ENCODE assay signal across 12 cellular contexts in the genomic region with DNA sequence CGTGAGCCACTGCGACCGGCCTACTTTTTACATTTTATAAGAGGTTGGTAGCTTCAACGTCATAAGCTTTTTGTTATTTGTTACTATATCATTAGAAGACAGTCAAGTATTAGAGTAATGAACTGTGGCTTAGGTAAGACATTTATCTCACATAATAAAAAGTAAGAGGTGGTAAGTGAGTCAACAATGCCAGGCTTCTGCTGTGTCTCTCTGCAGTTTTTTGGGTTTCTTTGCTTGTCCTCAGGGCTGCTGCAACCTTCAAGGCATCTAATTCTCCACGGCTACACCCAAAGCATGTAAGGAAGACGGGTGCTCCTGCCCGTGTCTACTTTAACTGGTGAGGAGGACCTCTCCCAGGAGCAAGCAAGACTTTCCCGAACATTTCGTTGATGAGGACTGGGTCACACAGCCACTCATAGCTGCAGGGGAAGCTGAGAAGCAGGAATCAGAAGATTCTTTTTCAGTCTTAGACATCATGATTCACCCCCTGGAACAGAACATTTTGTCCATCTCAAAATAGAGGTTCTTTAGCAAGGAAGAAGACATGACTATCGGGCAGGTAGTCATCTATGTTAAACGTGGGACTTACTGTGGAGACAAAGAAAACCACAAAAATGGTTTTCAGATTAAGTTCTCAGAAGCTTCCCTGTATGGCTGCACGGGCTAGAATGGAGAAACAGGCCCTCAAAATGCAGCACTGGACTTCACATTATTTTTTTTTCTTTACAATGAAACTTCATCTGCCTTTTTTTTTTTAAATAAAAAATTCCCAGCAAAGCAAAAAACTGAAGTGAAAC. TPM values are rescaled to one million over a fixed set of nuclear protein-coding genes. Genes with fewer than 3 reads are reported as not detected.
A peak's percentile ranks its signal among the peaks of the same experiment; 100 is the strongest.
DNase-seq lines count a peak whose midpoint lies in the region; ATAC-seq and TF ChIP-seq lines count a peak whose summit lies in the region.
"Had no signal": no experiment of that assay in that cellular context is flagged by ENCODE, and none has a peak within 500 bp of the region (broad histone marks: within the 10 kb centered on the region; RNA-seq: fewer than 3 reads in every experiment).

No MANE protein-coding gene starts in this region.

- no peak overlapping the region for H3K9ac ChIP-seq in colonic mucosa (ENCODE audit: low read depth in 2 of 2, low read length in 2 of 2)

- intact Hi-C loops in Panc1 (cut with micrococcal nuclease; ENCODE audit: unreplicated experiment) (no loop called here), colonic mucosa (cut with DNase I) (no loop called here), cardiac septum (cut with DNase I) (no loop called here)

- BruUV-seq in Panc1 (replicated peaks; lab: Mats Ljungman, UMichigan) = no TSS peak

- POLR2A ChIA-PET in Panc1 (lab: Charles Lee) = interaction anchor here (0.7 kb wide), 1 partner anchor 13 kb away, joined by 5 read pairs; no protein-coding TSS in a partner anchor

- in situ Hi-C loops in Panc1 (cut with HindIII; ENCODE audit: low pct_unique_long_range_greater_than_20kb, low sequenced_read_pairs) = no loop called here

- H3K4me3 ChIP-seq in Panc1 (ENCODE audit: low read depth in 2 of 2, low read length in 2 of 2) (no peak overlapping the region), colonic mucosa (no peak overlapping the region)

- H3K36me3 ChIP-seq in Panc1 (ENCODE audit: control insufficient read depth, insufficient read depth, low read length) (no peaks in the 10 kb centered on the region), colonic mucosa (no peaks in the 10 kb centered on the region)

- DNase-seq in Panc1 (ENCODE audit: low read depth, low spot score) (no peak), colonic mucosa (peak; percentile 8), cardiac septum (ENCODE audit: low spot score) (no peak), middle frontal gyrus (ENCODE audit: extremely low spot score, low spot score) (no peak)
- DNase-seq: central memory CD4-positive, alpha-beta T cell; COR-L47; kidney; NCI-H2029 had no signal

- H3K9me3 ChIP-seq in Panc1 (ENCODE audit: control insufficient read depth, insufficient read depth, low read depth, low read length) = no peaks in the 10 kb centered on the region
- H3K9me3 ChIP-seq in colonic mucosa = no peaks in the 10 kb centered on the region

- CTCF ChIA-PET in Panc1 (lab: Charles Lee) = no interaction called here

- no peak for TF ChIP-seq CTCF in 22Rv1 (IDR thresholded peaks at IDR 0.05)
- no peak for TF ChIP-seq CTCF in Panc1 (IDR thresholded peaks at IDR 0.05)
- TF ChIP-seq CTCF in colonic mucosa (IDR thresholded peaks at IDR 0.05) = no peak

- no peaks in the 10 kb centered on the region for H3K27me3 ChIP-seq in Panc1 (ENCODE audit: control insufficient read depth, insufficient read depth, low read length)
- no peaks in the 10 kb centered on the region for H3K27me3 ChIP-seq in colonic mucosa

- H3K4me1 ChIP-seq in Panc1 (ENCODE audit: control insufficient read depth, insufficient read depth, low read length) = peaks cover 6% of the 10 kb centered on the region; the same call in 1 of the 2 replicates
- no peaks in the 10 kb centered on the region for H3K4me1 ChIP-seq in colonic mucosa

- H3K27ac ChIP-seq in 22Rv1 = 0 out of 2 replicates have a peak overlapping the region, but pooled peaks have one; percentile 14
- peak overlapping the region; percentile 68 for H3K27ac ChIP-seq in Panc1 (ENCODE audit: low read length)
- no peak overlapping the region for H3K27ac ChIP-seq in colonic mucosa

- ATAC-seq in GM18867 (IDR thresholded peaks at IDR 0.05; ENCODE audit: unreplicated experiment) = peak; percentile 31
- no peak for ATAC-seq in Panc1
- ATAC-seq in HG03108 (IDR thresholded peaks at IDR 0.05; ENCODE audit: unreplicated experiment) = no peak
- ATAC-seq in HG02852 (IDR thresholded peaks at IDR 0.05; ENCODE audit: unreplicated experiment) = no peak

RNA-seq across cellular contexts. Expression of gene RHOH, which starts 13.0 kb away (rescaled TPM):
- 1.2 TPM for total RNA-seq in Panc1 (2021; ENCODE audit: unreplicated experiment)
- polyA plus RNA-seq in Panc1 (2012; ENCODE audit: insufficient read length) = 0.29 TPM
- 1 to 10 TPM; 1.6 to 2.6 TPM for total RNA-seq in colonic mucosa
- 0.78 TPM for total RNA-seq in cardiac septum
